Comparison of ENCODE assay signal across 9 cellular contexts in genomic region chr17:50152736-50153135, GRCh38. TPM values are rescaled to one million over a fixed set of nuclear protein-coding genes. Genes with fewer than 3 reads are reported as not detected.
DNase-seq lines count a peak whose midpoint lies in the region; ATAC-seq and TF ChIP-seq lines count a peak whose summit lies in the region.
"Had no signal": no experiment of that assay in that cellular context is flagged by ENCODE, and none has a peak within 500 bp of the region (broad histone marks: within the 10 kb centered on the region; RNA-seq: fewer than 3 reads in every experiment).

No MANE protein-coding gene starts in this region.

- H3K27me3 Mint-ChIP-seq in nephron progenitor cell (ENCODE audit: low read depth, poor library complexity) = no peaks in the 10 kb centered on the region

- no peaks in the 10 kb centered on the region for H3K9me3 Mint-ChIP-seq in nephron progenitor cell

- H3K4me3 ChIP-seq in heart right ventricle = peak overlapping the region in 6 of 10 donors; percentile 86 to 99 (median 90)

- H3K27me3 ChIP-seq in heart right ventricle = no peaks in the 10 kb centered on the region

- intact Hi-C loops in heart right ventricle (cut with DNase I) (loop anchor here in 1 of 10 donors (5.0 kb wide), 1 partner anchor 55 kb away; the partner anchor contains the start of gene PDK2), left cardiac atrium (cut with DNase I) (no loop called here)

- no peaks in the 10 kb centered on the region for H3K36me3 ChIP-seq in heart right ventricle

- H3K27ac ChIP-seq in heart right ventricle (peak overlapping the region; percentile 93 to 99 (median 98)), cingulate gyrus (ENCODE audit: low read depth, low read length) (peak overlapping the region; percentile 86)

- H3K9me3 ChIP-seq in heart right ventricle = no peaks in the 10 kb centered on the region

- DNase-seq in heart right ventricle (no peak), left cardiac atrium (no peak), nephron progenitor cell (no peak), KBM-7 (no peak), SW 1271 (lab: John Stamatoyannopoulos, UW) (no peak)

- peak overlapping the region; percentile 84 for H3K4me3 Mint-ChIP-seq in nephron progenitor cell

- ATAC-seq in heart right ventricle = no peak
- ATAC-seq in left cardiac atrium = no peak
- no peak for ATAC-seq in GM18502 (IDR thresholded peaks at IDR 0.05; ENCODE audit: poor library complexity, unreplicated experiment)
- no peak for ATAC-seq in HG03196 (IDR thresholded peaks at IDR 0.05; ENCODE audit: unreplicated experiment)

- peaks cover 33 to 69% (median 56%) of the 10 kb centered on the region in 9 donors for H3K4me1 ChIP-seq in heart right ventricle

- WGBS in heart right ventricle, 2 donors = 68 to 77% methylated on average over 7 of the region's 7 CpGs

- peak overlapping the region; percentile 96 for H3K27ac Mint-ChIP-seq in nephron progenitor cell

- H3K36me3 Mint-ChIP-seq in nephron progenitor cell (ENCODE audit: low read depth) = no peaks in the 10 kb centered on the region

- TF ChIP-seq CTCF in heart right ventricle (IDR thresholded peaks at IDR 0.05) = no peak
- TF ChIP-seq CTCF in nephron progenitor cell (IDR thresholded peaks at IDR 0.05) = no peak

- peaks cover 44% of the 10 kb centered on the region for H3K4me1 Mint-ChIP-seq in nephron progenitor cell

- in situ Hi-C loops in KBM-7 (cut with MboI; ENCODE audit: low pct_unique_long_range_greater_than_20kb, low sequenced_read_pairs) = no loop called here

RNA-seq across cellular contexts. Expression of gene PPP1R9B, which starts 2.3 kb away (rescaled TPM):
- total RNA-seq in heart right ventricle (10 to 100 TPM; 17.3 to 45.4 (median 26.9) TPM), left cardiac atrium (10 to 100 TPM; 35.8 to 43.4 TPM)
- 10 to 100 TPM; 22.4 to 42.7 TPM for polyA plus RNA-seq in heart right ventricle

RNA-seq across cellular contexts. Expression of gene SGCA, which starts 13.1 kb away (rescaled TPM):
- total RNA-seq in heart right ventricle = 100 to 1,000 TPM; 136 to 204 (median 158) TPM
- polyA plus RNA-seq in heart right ventricle = 100 to 1,000 TPM; 137 to 314 TPM
- 100 to 1,000 TPM in 1 of 2 donors, 10 to 100 TPM in 1; 96.3 to 131 TPM for total RNA-seq in left cardiac atrium
- total RNA-seq: glomerular endothelial cell had no signal

RNA-seq across cellular contexts. Expression of gene SAMD14, which starts 22.8 kb away (rescaled TPM):
- 1 to 10 TPM; 1.5 to 3.8 (median 1.9) TPM for total RNA-seq in heart right ventricle
- 1 to 10 TPM; 1.9 to 3.8 TPM for polyA plus RNA-seq in heart right ventricle
- 1 to 10 TPM; 1.6 to 2.1 TPM for total RNA-seq in left cardiac atrium

RNA-seq across cellular contexts. Expression of gene COL1A1, which starts 48.7 kb away (rescaled TPM):
- total RNA-seq in heart right ventricle (100 to 1,000 TPM in 1 of 10 donors, 10 to 100 TPM in 9; 31.7 to 455 (median 45.9) TPM), left cardiac atrium (100 to 1,000 TPM; 106 to 151 TPM)
- polyA plus RNA-seq in heart right ventricle = 10 to 100 TPM; 30.2 to 81.5 TPM

RNA-seq across cellular contexts. Expression of gene PDK2, which starts 57.6 kb away (rescaled TPM):
- total RNA-seq in heart right ventricle (100 to 1,000 TPM; 161 to 337 (median 231) TPM), left cardiac atrium (100 to 1,000 TPM; 156 to 203 TPM)
- 100 to 1,000 TPM in 1 of 2 donors, 10 to 100 TPM in 1; 88.1 to 129 TPM for polyA plus RNA-seq in heart right ventricle
